ENCODE assay signal across 8 cellular contexts in genomic region chr1:37474697-37475379, GRCh38. TPM values are rescaled to one million over a fixed set of nuclear protein-coding genes. Genes with fewer than 3 reads are reported as not detected.
DNase-seq lines count a peak whose midpoint lies in the region; ATAC-seq and TF ChIP-seq lines count a peak whose summit lies in the region.

No MANE protein-coding gene starts in this region.

- H3K4me3 ChIP-seq in AG04450 (ENCODE audit: low read depth, low read length) (peak overlapping the region; percentile 89), HAP-1 (peak overlapping the region; percentile 71), osteoblast (ENCODE audit: insufficient read depth, low read length) (peak overlapping the region; percentile 79)

- CTCF ChIA-PET in AG04450 (lab: Charles Lee), result interaction anchor here (5.4 to 6.7 kb wide), 2 partner anchors 12 to 20 kb away, joined by 41 to 74 read pairs; no protein-coding TSS in a partner anchor
- CTCF ChIA-PET in activated CD4-positive, alpha-beta T cell treated with anti-CD3 and anti-CD28 coated beads, Interleukin-2, amount 10 ng/mL, durations not matched to agents 7 days and 5 days (lab: Charles Lee), result interaction anchor here (0.7 to 5.6 kb wide), 6 partner anchors 11 to 217 kb away, joined by 3 to 69 read pairs (median 6); partner anchors contain the start of gene MEAF6

- no peaks in the 10 kb centered on the region for H3K9me3 Mint-ChIP-seq in activated CD4-positive, alpha-beta T cell treated with anti-CD3 and anti-CD28 coated beads, Interleukin-2, amount 10 ng/mL, durations not matched to agents 7 days and 5 days

- H4K20me1 ChIP-seq in osteoblast (ENCODE audit: insufficient read depth, low read length), result peaks cover 10% of the 10 kb centered on the region

- H3K36me3 Mint-ChIP-seq in activated CD4-positive, alpha-beta T cell treated with anti-CD3 and anti-CD28 coated beads, Interleukin-2, amount 10 ng/mL, durations not matched to agents 7 days and 5 days (ENCODE audit: low read depth), result peaks cover 50% of the 10 kb centered on the region

- TF ChIP-seq CTCF in AG04450 (IDR thresholded peaks at IDR 0.05; ENCODE audit: low read depth, low read length) (no peak), osteoblast (IDR thresholded peaks at IDR 0.05; ENCODE audit: extremely low read depth, low read depth, low read length) (no peak)

- H3K27ac ChIP-seq in AG04450 (ENCODE audit: low read depth, low read length), result peak overlapping the region; percentile 75
- peak overlapping the region; percentile 92 for H3K27ac ChIP-seq in osteoblast (ENCODE audit: low read depth, low read length)

- H3K4me3 Mint-ChIP-seq in activated CD4-positive, alpha-beta T cell treated with anti-CD3 and anti-CD28 coated beads, Interleukin-2, amount 10 ng/mL, durations not matched to agents 7 days and 5 days, result peak overlapping the region; percentile 94

- peaks cover 19% of the 10 kb centered on the region for H3K4me1 ChIP-seq in HAP-1
- H3K4me1 ChIP-seq in osteoblast (ENCODE audit: insufficient read depth, low read length), result peaks cover 80% of the 10 kb centered on the region

- H3K79me2 ChIP-seq in osteoblast (ENCODE audit: insufficient read depth, low read length), result peaks cover 57% of the 10 kb centered on the region

- peak overlapping the region; percentile 98 for H3K4me2 ChIP-seq in osteoblast (ENCODE audit: insufficient read depth, low read length)

- in situ Hi-C loops in HAP-1 (cut with MboI; ENCODE audit: low sequenced_read_pairs), result no loop called here

- H3K36me3 ChIP-seq in HAP-1 (replicated peaks) (peaks cover 36% of the 10 kb centered on the region), osteoblast (ENCODE audit: insufficient read depth, low read length) (peaks cover 24% of the 10 kb centered on the region)

- peak overlapping the region; percentile 16 for H2AFZ ChIP-seq in osteoblast (ENCODE audit: low read length)

- peaks cover 63% of the 10 kb centered on the region for H3K4me1 Mint-ChIP-seq in activated CD4-positive, alpha-beta T cell treated with anti-CD3 and anti-CD28 coated beads, Interleukin-2, amount 10 ng/mL, durations not matched to agents 7 days and 5 days

- H3K27me3 Mint-ChIP-seq in activated CD4-positive, alpha-beta T cell treated with anti-CD3 and anti-CD28 coated beads, Interleukin-2, amount 10 ng/mL, durations not matched to agents 7 days and 5 days, result no peaks in the 10 kb centered on the region

- no peaks in the 10 kb centered on the region for H3K27me3 ChIP-seq in AG04450 (ENCODE audit: control insufficient read depth, insufficient read depth, low read length)
- no peaks in the 10 kb centered on the region for H3K27me3 ChIP-seq in HAP-1 (ENCODE audit: low read depth)
- H3K27me3 ChIP-seq in osteoblast (ENCODE audit: insufficient read depth, low read length), result no peaks in the 10 kb centered on the region

- DNase-seq in AG04450 (ENCODE audit: low read depth, low spot score) (no peak), HAP-1 (ENCODE audit: low spot score in 2 of 2) (no peak), fibroblast of peridontal ligament (ENCODE audit: extremely low read depth) (peak; percentile 42), osteoblast (ENCODE audit: insufficient read length, low spot score, missing footprints) (peak; percentile 95), foreskin melanocyte (no peak), NCI-H2081 (lab: John Stamatoyannopoulos, UW) (no peak)
- DNase-seq in activated CD4-positive, alpha-beta T cell treated with anti-CD3 and anti-CD28 coated beads, Interleukin-2, amount 10 ng/mL, durations not matched to agents 7 days and 5 days, result no peak

- POLR2A ChIA-PET in AG04450 (lab: Yijun Ruan, JAX), result interaction anchor here (0.6 to 4.1 kb wide), 7 partner anchors 10 to 458 kb away, joined by 3 to 44 read pairs (median 3); partner anchors contain the start of gene YRDC
- POLR2A ChIA-PET in activated CD4-positive, alpha-beta T cell treated with anti-CD3 and anti-CD28 coated beads, Interleukin-2, amount 10 ng/mL, durations not matched to agents 7 days and 5 days (lab: Charles Lee), result interaction anchor here (0.6 to 1.9 kb wide), 2 partner anchors 11 to 40 kb away, joined by 3 to 8 read pairs; partner anchors contain the start of gene MEAF6

- H3K9me3 ChIP-seq in AG04450 (ENCODE audit: control insufficient read depth, insufficient read depth, low read length) (peaks cover 5% of the 10 kb centered on the region; the same call in 1 of the 2 replicates), HAP-1 (no peaks in the 10 kb centered on the region), osteoblast (ENCODE audit: low read depth, low read length) (no peaks in the 10 kb centered on the region)

- H3K27ac Mint-ChIP-seq in activated CD4-positive, alpha-beta T cell treated with anti-CD3 and anti-CD28 coated beads, Interleukin-2, amount 10 ng/mL, durations not matched to agents 7 days and 5 days, result peak overlapping the region; percentile 98

- no peak for ATAC-seq in GM21529 (IDR thresholded peaks at IDR 0.05; ENCODE audit: unreplicated experiment)

RNA-seq across cellular contexts. Expression of gene ZC3H12A, which starts 0.5 kb away (rescaled TPM):
- 4.3 and 6.4 TPM in 2 replicates for polyA plus RNA-seq in AG04450 (2011; rRNA removed)
- polyA minus RNA-seq in AG04450 (2011; rRNA and poly(A)+ RNA removed), result 7.2 and 13.7 TPM in 2 replicates
- 10 to 100 TPM; 16.8 to 21.9 TPM for total RNA-seq in activated CD4-positive, alpha-beta T cell treated with anti-CD3 and anti-CD28 coated beads, Interleukin-2, amount 10 ng/mL, durations not matched to agents 7 days and 5 days
- total RNA-seq in osteoblast, result 11.5 and 13.0 TPM in 2 replicates

RNA-seq across cellular contexts. Expression of gene MEAF6, which starts 39.7 kb away (rescaled TPM):
- polyA plus RNA-seq in AG04450 (2011; rRNA removed), result 59.6 and 69.6 TPM in 2 replicates
- polyA minus RNA-seq in AG04450 (2011; rRNA and poly(A)+ RNA removed), result 18.2 and 24.1 TPM in 2 replicates
- total RNA-seq in activated CD4-positive, alpha-beta T cell treated with anti-CD3 and anti-CD28 coated beads, Interleukin-2, amount 10 ng/mL, durations not matched to agents 7 days and 5 days, result 10 to 100 TPM; 68.8 to 75.6 TPM
- 62.8 and 64.1 TPM in 2 replicates for total RNA-seq in osteoblast

Comparison
In these comparisons a context has a peak if more than half of its experiments do, and no peak if none do; other contexts are left out.
1. DNase-seq: peak in fibroblast of peridontal ligament (single experiment) and osteoblast (single experiment); none in AG04450 (single experiment), HAP-1 (0 of 2), activated CD4-positive, alpha-beta T cell treated with anti-CD3 and anti-CD28 coated beads, Interleukin-2, amount 10 ng/mL, durations not matched to agents 7 days and 5 days (single experiment), foreskin melanocyte (single experiment) and NCI-H2081 (0 of 2).
2. Peak in every context shown above with its lines, with median percentiles within 50 percentile points of each other: H3K4me3 ChIP-seq.